12 cellular contexts compared by ENCODE assay signal in genomic region chr18:49944681-49945080, GRCh38.
DNase-seq lines count a peak whose midpoint lies in the region; ATAC-seq and TF ChIP-seq lines count a peak whose summit lies in the region.
"Had no signal": no experiment of that assay in that cellular context is flagged by ENCODE, and none has a peak within 500 bp of the region (broad histone marks: within the 10 kb centered on the region; RNA-seq: fewer than 3 reads in every experiment).

No MANE protein-coding gene starts in this region.

- DNase-seq in activated CD4-positive, alpha-beta T cell treated with anti-CD3 and anti-CD28 coated beads, Interleukin-2, amount 10 ng/mL, durations not matched to agents 24 days and 14 days = peak; percentile 66
- DNase-seq in activated CD4-positive, alpha-beta T cell treated with anti-CD3 and anti-CD28 coated beads, Interleukin-2, amount 50 U/mL, for 48 hours = no peak
- DNase-seq in NCI-H1092 treated with DMSO at 0.1 percent for 48 hours (lab: John Stamatoyannopoulos, UW) = peak; percentile 7
- DNase-seq in fibroblast of gingiva (ENCODE audit: low read depth) = peak; percentile 19
- peak; percentile 54 for DNase-seq in renal cortical epithelial cell (ENCODE audit: low read depth)
- no peak for DNase-seq in foreskin keratinocyte
- DNase-seq: AML-193, NCI-H2029 had no signal

- H3K4me3 Mint-ChIP-seq in activated CD4-positive, alpha-beta T cell treated with anti-CD3 and anti-CD28 coated beads, Interleukin-2, amount 10 ng/mL, durations not matched to agents 24 days and 14 days = no peak overlapping the region

- H3K36me3 Mint-ChIP-seq in activated CD4-positive, alpha-beta T cell treated with anti-CD3 and anti-CD28 coated beads, Interleukin-2, amount 10 ng/mL, durations not matched to agents 24 days and 14 days (ENCODE audit: low read depth) = no peaks in the 10 kb centered on the region

- no peak for ATAC-seq in HG02623 (IDR thresholded peaks at IDR 0.05; ENCODE audit: unreplicated experiment)
- ATAC-seq in GM18519 (IDR thresholded peaks at IDR 0.05; ENCODE audit: low FRiP score, unreplicated experiment) = no peak
- ATAC-seq in foreskin keratinocyte = no peak

- peaks cover 8% of the 10 kb centered on the region for H3K27me3 ChIP-seq in foreskin keratinocyte
- H3K27me3 ChIP-seq: adrenal gland had no signal

- H3K9me3 Mint-ChIP-seq in activated CD4-positive, alpha-beta T cell treated with anti-CD3 and anti-CD28 coated beads, Interleukin-2, amount 10 ng/mL, durations not matched to agents 24 days and 14 days = no peaks in the 10 kb centered on the region

- H3K27ac Mint-ChIP-seq in activated CD4-positive, alpha-beta T cell treated with anti-CD3 and anti-CD28 coated beads, Interleukin-2, amount 10 ng/mL, durations not matched to agents 24 days and 14 days = no peak overlapping the region

- no peak overlapping the region for H3K27ac ChIP-seq in foreskin keratinocyte
- H3K27ac ChIP-seq: adrenal gland, thoracic aorta had no signal

- intact Hi-C loops in activated CD4-positive, alpha-beta T cell treated with anti-CD3 and anti-CD28 coated beads, Interleukin-2, amount 10 ng/mL, durations not matched to agents 24 days and 14 days (cut with micrococcal nuclease) = no loop called here

- no peak for TF ChIP-seq CTCF in foreskin keratinocyte (conservative IDR thresholded peaks at IDR 0.05)

- peaks cover 6% of the 10 kb centered on the region for H3K27me3 Mint-ChIP-seq in activated CD4-positive, alpha-beta T cell treated with anti-CD3 and anti-CD28 coated beads, Interleukin-2, amount 10 ng/mL, durations not matched to agents 24 days and 14 days

- H3K4me1 Mint-ChIP-seq in activated CD4-positive, alpha-beta T cell treated with anti-CD3 and anti-CD28 coated beads, Interleukin-2, amount 10 ng/mL, durations not matched to agents 24 days and 14 days = peaks cover 3% of the 10 kb centered on the region

- H3K4me1 ChIP-seq in foreskin keratinocyte = no peaks in the 10 kb centered on the region
- H3K4me1 ChIP-seq: adrenal gland had no signal

Comparison
In these comparisons a context has a peak if more than half of its experiments do, and no peak if none do; other contexts are left out.
1. DNase-seq: peak in activated CD4-positive, alpha-beta T cell treated with anti-CD3 and anti-CD28 coated beads, Interleukin-2, amount 10 ng/mL, durations not matched to agents 24 days and 14 days (single experiment), NCI-H1092 treated with DMSO at 0.1 percent for 48 hours (single experiment), fibroblast of gingiva (single experiment) and renal cortical epithelial cell (single experiment); none in activated CD4-positive, alpha-beta T cell treated with anti-CD3 and anti-CD28 coated beads, Interleukin-2, amount 50 U/mL, for 48 hours (0 of 2) and foreskin keratinocyte (0 of 2).